24 cellular contexts compared by ENCODE assay signal in the genomic region with DNA sequence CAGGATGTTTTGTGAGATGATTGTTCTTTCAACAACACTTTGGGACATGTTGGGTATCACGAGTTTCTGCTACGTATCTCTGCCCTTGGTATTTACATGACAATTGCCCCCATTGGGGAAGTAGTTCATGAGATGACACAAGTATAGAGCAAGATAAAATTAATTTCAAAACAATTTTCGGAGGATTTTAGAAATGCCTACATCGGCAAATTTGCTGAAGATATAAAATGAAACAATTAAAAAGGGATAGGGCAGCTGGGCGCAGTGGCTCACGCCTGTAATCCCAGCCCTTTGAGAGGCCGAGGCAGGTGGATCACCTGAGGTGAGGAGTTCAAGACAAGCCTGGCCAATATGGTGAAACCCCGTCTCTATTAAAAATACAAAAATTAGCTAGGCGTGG.
A peak's percentile ranks its signal among the peaks of the same experiment; 100 is the strongest.
DNase-seq lines count a peak whose midpoint lies in the region; ATAC-seq, FAIRE-seq and TF ChIP-seq lines count a peak whose summit lies in the region.
"Had no signal": no experiment of that assay in that cellular context is flagged by ENCODE, and none has a peak within 500 bp of the region (broad histone marks: within the 10 kb centered on the region; RNA-seq: fewer than 3 reads in every experiment).

No MANE protein-coding gene starts in this region.

- 47% methylated on average over 9 of the region's 9 CpGs for WGBS in HepG2 (ENCODE audit: low lambda C conversion rate)
- WGBS in right lobe of liver (ENCODE audit: insufficient coverage, low coverage, low lambda C conversion rate, missing lambda C conversion rate) = 95% methylated on average over 7 of the region's 9 CpGs

- TF ChIP-seq EP300 in HepG2 (IDR thresholded peaks at IDR 0.05; ENCODE audit: low read depth in 2 of 2, low read length in 2 of 2) = no peak
- no peak for TF ChIP-seq EP300 in HepG2 (CRISPR knock-in tag; IDR thresholded peaks at IDR 0.05; ENCODE audit: borderline replicate concordance)

- POLR2A ChIA-PET in HepG2 (lab: Yijun Ruan, JAX) = no interaction called here

- H3K27me3 ChIP-seq in HepG2 (ENCODE audit: control insufficient read depth in 1 of 2, insufficient read depth in 2 of 2, low read length in 2 of 2) (no peaks in the 10 kb centered on the region), right lobe of liver (no peaks in the 10 kb centered on the region), astrocyte (ENCODE audit: insufficient read depth, low read length) (no peaks in the 10 kb centered on the region)
- H3K27me3 ChIP-seq: BE2C, BLaER1 had no signal

- ATAC-seq in HepG2 (no peak), right lobe of liver (no peak)
- ATAC-seq in stimulated activated effector memory CD8-positive, alpha-beta T cell treated with anti-CD3 and anti-CD28 coated beads, Interleukin-12 subunit alpha, Interleukin-12 subunit beta, amount 100 ng/mL, for 72 hours = no peak

- FAIRE-seq in HepG2 (lab: Jason Lieb, UNC) (no peak), astrocyte (lab: Jason Lieb, UNC) (peak; percentile 63)
- FAIRE-seq: GM12878, GM12892, GM18507 had no signal

- no peaks in the 10 kb centered on the region for H3K36me3 Mint-ChIP-seq in astrocyte (ENCODE audit: low read depth, unreplicated experiment)
- H3K36me3 Mint-ChIP-seq in stimulated activated effector memory CD8-positive, alpha-beta T cell treated with anti-CD3 and anti-CD28 coated beads, Interleukin-12 subunit alpha, Interleukin-12 subunit beta, amount 100 ng/mL, for 72 hours = no peaks in the 10 kb centered on the region
- H3K36me3 Mint-ChIP-seq: CD14-positive monocyte; CD4-positive, alpha-beta memory T cell; CD4-positive, CD25-positive, alpha-beta regulatory T cell; CD8-positive, alpha-beta memory T cell had no signal

- H3K4me3 ChIP-seq in HepG2 (replicated peaks in 1 of 3; ENCODE audit: insufficient read depth in 1 of 3, low read depth in 2 of 3, low read length in 3 of 3) (no peak overlapping the region), right lobe of liver (no peak overlapping the region), astrocyte (ENCODE audit: insufficient read depth, low read depth, low read length) (no peak overlapping the region)
- H3K4me3 ChIP-seq: BLaER1, GM12878 had no signal

- TF ChIP-seq CTCF in HepG2 (CRISPR knock-in tag; IDR thresholded peaks at IDR 0.05) = no peak
- TF ChIP-seq CTCF in right lobe of liver (IDR thresholded peaks at IDR 0.05) = no peak
- no peak for TF ChIP-seq CTCF in astrocyte (IDR thresholded peaks at IDR 0.05; ENCODE audit: insufficient read depth, low read depth, low read length)

- H3K4me1 ChIP-seq in HepG2 (ENCODE audit: insufficient read depth, low read length) (no peaks in the 10 kb centered on the region), right lobe of liver (no peaks in the 10 kb centered on the region), astrocyte (ENCODE audit: insufficient read depth, low read length) (peaks cover 21% of the 10 kb centered on the region)
- H3K4me1 ChIP-seq: BE2C had no signal

- no peaks in the 10 kb centered on the region for H3K79me2 ChIP-seq in HepG2 (ENCODE audit: insufficient read depth, low read length)
- no peaks in the 10 kb centered on the region for H3K79me2 ChIP-seq in astrocyte (ENCODE audit: insufficient read depth, low read length)

- no peak overlapping the region for H3K4me3 Mint-ChIP-seq in astrocyte (ENCODE audit: unreplicated experiment)
- H3K4me3 Mint-ChIP-seq in stimulated activated effector memory CD8-positive, alpha-beta T cell treated with anti-CD3 and anti-CD28 coated beads, Interleukin-12 subunit alpha, Interleukin-12 subunit beta, amount 100 ng/mL, for 72 hours = no peak overlapping the region
- H3K4me3 Mint-ChIP-seq: CD14-positive monocyte; CD4-positive, alpha-beta memory T cell; CD4-positive, CD25-positive, alpha-beta regulatory T cell; CD8-positive, alpha-beta memory T cell had no signal

- H3K9me3 Mint-ChIP-seq in astrocyte (ENCODE audit: unreplicated experiment) = no peaks in the 10 kb centered on the region
- peaks cover 11% of the 10 kb centered on the region for H3K9me3 Mint-ChIP-seq in stimulated activated effector memory CD8-positive, alpha-beta T cell treated with anti-CD3 and anti-CD28 coated beads, Interleukin-12 subunit alpha, Interleukin-12 subunit beta, amount 100 ng/mL, for 72 hours

- H3K9ac ChIP-seq in HepG2 (ENCODE audit: insufficient read depth, low read depth, low read length) (no peak overlapping the region), astrocyte (ENCODE audit: low read length) (no peak overlapping the region)
- H3K9ac ChIP-seq: BLaER1 had no signal

- H3K9me3 ChIP-seq in HepG2 (ENCODE audit: low read length) (peaks cover 3% of the 10 kb centered on the region; the same call in 1 of the 2 replicates), right lobe of liver (no peaks in the 10 kb centered on the region), astrocyte (ENCODE audit: insufficient read depth, low read depth, low read length) (no peaks in the 10 kb centered on the region)
- H3K9me3 ChIP-seq: BE2C, BLaER1 had no signal

- DNase-seq in HepG2 (ENCODE audit: low spot score) = no peak
- DNase-seq in right lobe of liver = no peak
- DNase-seq in astrocyte (ENCODE audit: low read depth) = no peak
- DNase-seq in stimulated activated effector memory CD8-positive, alpha-beta T cell treated with anti-CD3 and anti-CD28 coated beads, Interleukin-12 subunit alpha, Interleukin-12 subunit beta, amount 100 ng/mL, for 72 hours (ENCODE audit: low spot score in 2 of 2) = no peak
- DNase-seq in activated CD4-positive, alpha-beta T cell treated with anti-CD3 and anti-CD28 coated beads for 4 hours = no peak
- DNase-seq: ACHN; BE2C; C1 segment of cervical spinal cord; CD4-positive, CD25-positive, alpha-beta regulatory T cell; CD8-positive, alpha-beta memory T cell; COR-L47; DMS 273 treated with DMSO at 0.1 percent for 48 hours; DMS153; DMS53; DMS79; DND-41; GDM1 had no signal

- no peak overlapping the region for H2AFZ ChIP-seq in HepG2 (ENCODE audit: low read length)
- no peak overlapping the region for H2AFZ ChIP-seq in astrocyte (ENCODE audit: low read depth, low read length)

- TF ChIP-seq RAD21 in HepG2 (CRISPR knock-in tag; IDR thresholded peaks at IDR 0.05) = no peak

- H3K27ac ChIP-seq in HepG2 (ENCODE audit: extremely low read length, insufficient read depth, low read length) (no peak overlapping the region), right lobe of liver (no peak overlapping the region), astrocyte (ENCODE audit: low read depth, low read length) (no peak overlapping the region)
- H3K27ac ChIP-seq: 22Rv1, BLaER1 had no signal

- no peak overlapping the region for H3K27ac Mint-ChIP-seq in astrocyte (ENCODE audit: unreplicated experiment)
- no peak overlapping the region for H3K27ac Mint-ChIP-seq in stimulated activated effector memory CD8-positive, alpha-beta T cell treated with anti-CD3 and anti-CD28 coated beads, Interleukin-12 subunit alpha, Interleukin-12 subunit beta, amount 100 ng/mL, for 72 hours
- H3K27ac Mint-ChIP-seq: CD14-positive monocyte; CD4-positive, alpha-beta memory T cell; CD4-positive, CD25-positive, alpha-beta regulatory T cell; CD8-positive, alpha-beta memory T cell had no signal

- CTCF ChIA-PET in HepG2 (lab: Yijun Ruan, JAX; ENCODE audit: low intra/inter-chr PET ratio, low total read pairs) = no interaction called here

- H4K20me1 ChIP-seq in HepG2 (ENCODE audit: insufficient read depth, low read length) = no peaks in the 10 kb centered on the region
- H4K20me1 ChIP-seq in astrocyte (ENCODE audit: insufficient read depth, low read length) = no peaks in the 10 kb centered on the region
- H4K20me1 ChIP-seq: BLaER1 had no signal

- no TSS peak for BruUV-seq in HepG2 (replicated peaks; lab: Mats Ljungman, UMichigan)

- no peaks in the 10 kb centered on the region for H3K27me3 Mint-ChIP-seq in astrocyte (ENCODE audit: low read depth, unreplicated experiment)
- H3K27me3 Mint-ChIP-seq: CD4-positive, alpha-beta memory T cell; CD4-positive, CD25-positive, alpha-beta regulatory T cell; CD8-positive, alpha-beta memory T cell had no signal

- no peak overlapping the region for H3K4me2 ChIP-seq in HepG2 (ENCODE audit: low read depth, low read length)
- no peak overlapping the region for H3K4me2 ChIP-seq in astrocyte (ENCODE audit: low read length)
- H3K4me2 ChIP-seq: BLaER1 had no signal

- TF ChIP-seq POLR2A in HepG2 (IDR thresholded peaks at IDR 0.05; ENCODE audit: insufficient read depth in 1 of 2, low read depth in 2 of 2, low read length in 2 of 2) = no peak
- no peak for TF ChIP-seq POLR2A in right lobe of liver (IDR thresholded peaks at IDR 0.05)

- in situ Hi-C loops in HepG2 (cut with HindIII; ENCODE audit: extremely low pct_ligation_motif_present, low pct_unique_long_range_greater_than_20kb) = no loop called here

- peaks cover 25% of the 10 kb centered on the region for H3K4me1 Mint-ChIP-seq in astrocyte (ENCODE audit: low read depth, unreplicated experiment)
- H3K4me1 Mint-ChIP-seq in stimulated activated effector memory CD8-positive, alpha-beta T cell treated with anti-CD3 and anti-CD28 coated beads, Interleukin-12 subunit alpha, Interleukin-12 subunit beta, amount 100 ng/mL, for 72 hours = no peaks in the 10 kb centered on the region
- H3K4me1 Mint-ChIP-seq: CD14-positive monocyte; CD4-positive, alpha-beta memory T cell; CD4-positive, CD25-positive, alpha-beta regulatory T cell; CD8-positive, alpha-beta memory T cell had no signal

- intact Hi-C loops in HepG2 (cut with micrococcal nuclease; ENCODE audit: unreplicated experiment) = no loop called here
- intact Hi-C loops in right lobe of liver (cut with DNase I) = no loop called here

- H3K36me3 ChIP-seq in HepG2 (replicated peaks in 1 of 2; ENCODE audit: control insufficient read depth in 1 of 2, insufficient read depth in 2 of 2, low read length in 2 of 2) = no peaks in the 10 kb centered on the region
- no peaks in the 10 kb centered on the region for H3K36me3 ChIP-seq in right lobe of liver
- H3K36me3 ChIP-seq in astrocyte (ENCODE audit: insufficient read depth, low read length) = no peaks in the 10 kb centered on the region
- H3K36me3 ChIP-seq: BE2C, BLaER1 had no signal

TF ChIP-seq in HepG2, 621 proteins besides CTCF, POLR2A, EP300 and RAD21 (continues in another document):
- TF ChIP-seq MAFK (conservative IDR thresholded peaks at IDR 0.05 in 1 of 2, IDR thresholded peaks at IDR 0.05 in 1 of 2; ENCODE audit: low read length in 2 of 2) = peak; percentile 75 to 88
- TF ChIP-seq ZNF674 (CRISPR knock-in tag; IDR thresholded peaks at IDR 0.05; ENCODE audit: low read depth) = no peak
- no peak for TF ChIP-seq KDM5A (IDR thresholded peaks at IDR 0.05; ENCODE audit: borderline replicate concordance, low read length)
- TF ChIP-seq, protein P1, sequence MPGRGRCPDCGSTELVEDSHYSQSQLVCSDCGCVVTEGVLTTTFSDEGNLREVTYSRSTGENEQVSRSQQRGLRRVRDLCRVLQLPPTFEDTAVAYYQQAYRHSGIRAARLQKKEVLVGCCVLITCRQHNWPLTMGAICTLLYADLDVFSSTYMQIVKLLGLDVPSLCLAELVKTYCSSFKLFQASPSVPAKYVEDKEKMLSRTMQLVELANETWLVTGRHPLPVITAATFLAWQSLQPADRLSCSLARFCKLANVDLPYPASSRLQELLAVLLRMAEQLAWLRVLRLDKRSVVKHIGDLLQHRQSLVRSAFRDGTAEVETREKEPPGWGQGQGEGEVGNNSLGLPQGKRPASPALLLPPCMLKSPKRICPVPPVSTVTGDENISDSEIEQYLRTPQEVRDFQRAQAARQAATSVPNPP (CRISPR knock-in tag; IDR thresholded peaks at IDR 0.05) = no peak
- TF ChIP-seq TBL1XR1 (IDR thresholded peaks at IDR 0.05; ENCODE audit: borderline replicate concordance, low read length, partially characterized antibody) = no peak
